Comparison of ENCODE assay signal across 1 cellular context in the genomic region with DNA sequence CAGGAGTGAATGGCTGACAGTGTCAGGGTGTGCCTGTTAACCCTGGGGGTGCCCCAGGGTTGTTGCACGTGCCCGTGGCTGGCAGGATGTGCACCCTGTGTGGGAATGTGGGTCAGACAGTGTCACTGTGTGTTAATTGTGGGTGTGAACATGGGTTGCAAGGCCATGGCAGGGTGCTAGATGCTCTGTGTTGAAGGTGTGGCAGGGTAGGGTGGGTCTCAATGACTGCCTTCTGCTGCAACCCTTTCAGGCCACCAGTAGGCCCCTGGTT.
A peak's percentile ranks its signal among the peaks of the same experiment; 100 is the strongest.
TF ChIP-seq lines count a peak whose summit lies in the region.

No MANE protein-coding gene starts in this region.

TF ChIP-seq in GM12878, 131 proteins besides CTCF, POLR2A, EP300 and RAD21:
- TF ChIP-seq HCFC1 (IDR thresholded peaks at IDR 0.05; ENCODE audit: low read length) (no peak), NR2C2 (IDR thresholded peaks at IDR 0.05; ENCODE audit: borderline replicate concordance, control insufficient read depth, insufficient read length, low read depth) (no peak), HDGF (IDR thresholded peaks at IDR 0.05) (peak; percentile 30; the same call in 1 of the 2 replicates), NR2F1 (conservative IDR thresholded peaks at IDR 0.05) (0 out of 2 replicates have a peak, but pooled peaks have one; percentile 16), RBBP5 (conservative IDR thresholded peaks at IDR 0.05) (no peak), ESRRA (IDR thresholded peaks at IDR 0.05; ENCODE audit: low read length) (no peak), TCF12 (IDR thresholded peaks at IDR 0.05; ENCODE audit: low read depth, low read length) (no peak)
- TF ChIP-seq, protein P1, sequence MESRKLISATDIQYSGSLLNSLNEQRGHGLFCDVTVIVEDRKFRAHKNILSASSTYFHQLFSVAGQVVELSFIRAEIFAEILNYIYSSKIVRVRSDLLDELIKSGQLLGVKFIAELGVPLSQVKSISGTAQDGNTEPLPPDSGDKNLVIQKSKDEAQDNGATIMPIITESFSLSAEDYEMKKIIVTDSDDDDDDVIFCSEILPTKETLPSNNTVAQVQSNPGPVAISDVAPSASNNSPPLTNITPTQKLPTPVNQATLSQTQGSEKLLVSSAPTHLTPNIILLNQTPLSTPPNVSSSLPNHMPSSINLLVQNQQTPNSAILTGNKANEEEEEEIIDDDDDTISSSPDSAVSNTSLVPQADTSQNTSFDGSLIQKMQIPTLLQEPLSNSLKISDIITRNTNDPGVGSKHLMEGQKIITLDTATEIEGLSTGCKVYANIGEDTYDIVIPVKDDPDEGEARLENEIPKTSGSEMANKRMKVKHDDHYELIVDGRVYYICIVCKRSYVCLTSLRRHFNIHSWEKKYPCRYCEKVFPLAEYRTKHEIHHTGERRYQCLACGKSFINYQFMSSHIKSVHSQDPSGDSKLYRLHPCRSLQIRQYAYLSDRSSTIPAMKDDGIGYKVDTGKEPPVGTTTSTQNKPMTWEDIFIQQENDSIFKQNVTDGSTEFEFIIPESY (IDR thresholded peaks at IDR 0.05), result no peak
TF ChIP-seq in GM12878: peak in this region for 2.
